1 cellular context compared by ENCODE assay signal in the genomic region with DNA sequence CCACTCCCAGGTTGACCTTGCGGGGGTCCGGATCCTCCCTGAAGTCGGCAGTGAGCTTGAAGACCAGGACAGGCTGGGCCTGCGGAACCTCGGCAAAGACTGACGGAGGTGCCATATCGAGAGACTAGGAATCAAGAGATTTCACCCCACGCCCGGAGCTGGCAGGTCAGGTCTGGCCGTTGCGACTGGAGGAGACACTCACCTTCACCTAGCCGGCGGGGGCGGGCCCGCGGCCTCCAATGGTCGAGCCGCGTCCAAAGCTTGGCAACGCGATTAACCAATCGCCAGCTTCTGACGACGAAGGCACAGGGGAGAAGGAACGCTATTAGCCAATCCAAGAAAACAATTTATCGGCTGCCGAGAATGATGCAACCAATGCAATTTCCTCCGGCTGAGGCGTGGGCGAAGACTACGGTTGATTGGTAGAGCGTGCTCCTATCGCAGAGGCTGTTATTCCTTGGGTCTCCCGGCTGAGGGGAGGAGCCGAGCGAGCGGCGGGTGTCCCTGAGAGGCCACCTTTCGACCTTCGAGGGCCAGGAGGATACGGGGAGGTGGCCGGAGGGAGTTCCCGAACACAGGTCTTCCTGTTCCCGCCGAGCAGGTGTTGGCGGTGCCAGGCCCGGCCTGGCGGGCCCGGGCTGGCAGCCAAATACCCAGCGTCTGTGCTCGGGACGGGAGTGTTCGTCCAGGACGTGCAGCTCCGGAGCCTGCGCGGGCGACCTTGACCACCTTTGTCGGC.
TF ChIP-seq lines count a peak whose summit lies in the region.

TSS of gene GOT1 (minus strand) at position 174 of the 739 bp plus-strand sequence. CDS start at position 115, 59 bp downstream.

TF ChIP-seq in K562, 482 proteins besides CTCF, POLR2A, EP300 and RAD21 (continued from another document):
- peak in 1 of 2 experiments; percentile 32; a peak in 1 of 4 replicates for TF ChIP-seq ZNF318 (IDR thresholded peaks at IDR 0.05; ENCODE audit: borderline replicate concordance in 1 of 2, low read depth in 1 of 2)
- TF ChIP-seq RFX5 (IDR thresholded peaks at IDR 0.05; ENCODE audit: low read depth, low read length): peak; percentile 69; the same call in 1 of the 2 replicates
- no peak for TF ChIP-seq ZNF696 (CRISPR knock-in tag; conservative IDR thresholded peaks at IDR 0.05)
- TF ChIP-seq, protein P1, sequence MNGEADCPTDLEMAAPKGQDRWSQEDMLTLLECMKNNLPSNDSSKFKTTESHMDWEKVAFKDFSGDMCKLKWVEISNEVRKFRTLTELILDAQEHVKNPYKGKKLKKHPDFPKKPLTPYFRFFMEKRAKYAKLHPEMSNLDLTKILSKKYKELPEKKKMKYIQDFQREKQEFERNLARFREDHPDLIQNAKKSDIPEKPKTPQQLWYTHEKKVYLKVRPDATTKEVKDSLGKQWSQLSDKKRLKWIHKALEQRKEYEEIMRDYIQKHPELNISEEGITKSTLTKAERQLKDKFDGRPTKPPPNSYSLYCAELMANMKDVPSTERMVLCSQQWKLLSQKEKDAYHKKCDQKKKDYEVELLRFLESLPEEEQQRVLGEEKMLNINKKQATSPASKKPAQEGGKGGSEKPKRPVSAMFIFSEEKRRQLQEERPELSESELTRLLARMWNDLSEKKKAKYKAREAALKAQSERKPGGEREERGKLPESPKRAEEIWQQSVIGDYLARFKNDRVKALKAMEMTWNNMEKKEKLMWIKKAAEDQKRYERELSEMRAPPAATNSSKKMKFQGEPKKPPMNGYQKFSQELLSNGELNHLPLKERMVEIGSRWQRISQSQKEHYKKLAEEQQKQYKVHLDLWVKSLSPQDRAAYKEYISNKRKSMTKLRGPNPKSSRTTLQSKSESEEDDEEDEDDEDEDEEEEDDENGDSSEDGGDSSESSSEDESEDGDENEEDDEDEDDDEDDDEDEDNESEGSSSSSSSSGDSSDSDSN (IDR thresholded peaks at IDR 0.05; ENCODE audit: borderline replicate concordance in 1 of 2, low read depth in 2 of 2, low read length in 2 of 2): 0 out of 4 replicates have a peak, but pooled peaks of 1 of the 2 experiments have one; percentile 28
- TF ChIP-seq POLR2H (tag; IDR thresholded peaks at IDR 0.05; ENCODE audit: low read depth): peak; percentile 95
- TF ChIP-seq BRD4 (IDR thresholded peaks at IDR 0.05): 0 out of 2 replicates have a peak, but pooled peaks have one; percentile 7
- TF ChIP-seq PHF8 (IDR thresholded peaks at IDR 0.05; ENCODE audit: borderline replicate concordance, low read length): peak; percentile 78
- TF ChIP-seq, protein P2, sequence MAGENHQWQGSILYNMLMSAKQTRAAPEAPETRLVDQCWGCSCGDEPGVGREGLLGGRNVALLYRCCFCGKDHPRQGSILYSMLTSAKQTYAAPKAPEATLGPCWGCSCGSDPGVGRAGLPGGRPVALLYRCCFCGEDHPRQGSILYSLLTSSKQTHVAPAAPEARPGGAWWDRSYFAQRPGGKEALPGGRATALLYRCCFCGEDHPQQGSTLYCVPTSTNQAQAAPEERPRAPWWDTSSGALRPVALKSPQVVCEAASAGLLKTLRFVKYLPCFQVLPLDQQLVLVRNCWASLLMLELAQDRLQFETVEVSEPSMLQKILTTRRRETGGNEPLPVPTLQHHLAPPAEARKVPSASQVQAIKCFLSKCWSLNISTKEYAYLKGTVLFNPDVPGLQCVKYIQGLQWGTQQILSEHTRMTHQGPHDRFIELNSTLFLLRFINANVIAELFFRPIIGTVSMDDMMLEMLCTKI (IDR thresholded peaks at IDR 0.05; ENCODE audit: partially characterized antibody): no peak
- TF ChIP-seq POLR3G (IDR thresholded peaks at IDR 0.05; ENCODE audit: extremely low read depth, insufficient read length, insufficient replicate concordance): no peak
- TF ChIP-seq, protein P3, sequence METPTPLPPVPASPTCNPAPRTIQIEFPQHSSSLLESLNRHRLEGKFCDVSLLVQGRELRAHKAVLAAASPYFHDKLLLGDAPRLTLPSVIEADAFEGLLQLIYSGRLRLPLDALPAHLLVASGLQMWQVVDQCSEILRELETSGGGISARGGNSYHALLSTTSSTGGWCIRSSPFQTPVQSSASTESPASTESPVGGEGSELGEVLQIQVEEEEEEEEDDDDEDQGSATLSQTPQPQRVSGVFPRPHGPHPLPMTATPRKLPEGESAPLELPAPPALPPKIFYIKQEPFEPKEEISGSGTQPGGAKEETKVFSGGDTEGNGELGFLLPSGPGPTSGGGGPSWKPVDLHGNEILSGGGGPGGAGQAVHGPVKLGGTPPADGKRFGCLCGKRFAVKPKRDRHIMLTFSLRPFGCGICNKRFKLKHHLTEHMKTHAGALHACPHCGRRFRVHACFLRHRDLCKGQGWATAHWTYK (CRISPR knock-in tag; IDR thresholded peaks at IDR 0.05): no peak
- TF ChIP-seq POLR2G (IDR thresholded peaks at IDR 0.05; ENCODE audit: low read depth, low read length): peak; percentile 99
- TF ChIP-seq EP400 (IDR thresholded peaks at IDR 0.05): peak; percentile 94
- TF ChIP-seq, protein P4, sequence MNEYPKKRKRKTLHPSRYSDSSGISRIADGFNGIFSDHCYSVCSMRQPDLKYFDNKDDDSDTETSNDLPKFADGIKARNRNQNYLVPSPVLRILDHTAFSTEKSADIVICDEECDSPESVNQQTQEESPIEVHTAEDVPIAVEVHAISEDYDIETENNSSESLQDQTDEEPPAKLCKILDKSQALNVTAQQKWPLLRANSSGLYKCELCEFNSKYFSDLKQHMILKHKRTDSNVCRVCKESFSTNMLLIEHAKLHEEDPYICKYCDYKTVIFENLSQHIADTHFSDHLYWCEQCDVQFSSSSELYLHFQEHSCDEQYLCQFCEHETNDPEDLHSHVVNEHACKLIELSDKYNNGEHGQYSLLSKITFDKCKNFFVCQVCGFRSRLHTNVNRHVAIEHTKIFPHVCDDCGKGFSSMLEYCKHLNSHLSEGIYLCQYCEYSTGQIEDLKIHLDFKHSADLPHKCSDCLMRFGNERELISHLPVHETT (CRISPR knock-in tag; conservative IDR thresholded peaks at IDR 0.05 in 1 of 2, IDR thresholded peaks at IDR 0.05 in 1 of 2): peak in 1 of 2 experiments; percentile 26; a peak in 1 of 4 replicates
- no peak for TF ChIP-seq RFX7 (CRISPR knock-in tag; IDR thresholded peaks at IDR 0.05)
- TF ChIP-seq JUND (IDR thresholded peaks at IDR 0.05; ENCODE audit: borderline replicate concordance, low read depth, low read length): peak; percentile 87
- TF ChIP-seq JUND (tag; IDR thresholded peaks at IDR 0.05; ENCODE audit: borderline replicate concordance, low read depth, low read length): no peak
- peak; percentile 97 for TF ChIP-seq PKNOX1 (IDR thresholded peaks at IDR 0.05)
- TF ChIP-seq FOXJ3 (CRISPR knock-in tag; IDR thresholded peaks at IDR 0.05): no peak
- TF ChIP-seq POLR2B (IDR thresholded peaks at IDR 0.05; ENCODE audit: low read depth, partially characterized antibody): peak; percentile 85
- TF ChIP-seq PHF20 (IDR thresholded peaks at IDR 0.05; ENCODE audit: partially characterized antibody): peak; percentile 47
- no peak for TF ChIP-seq PBX2 (CRISPR knock-in tag; IDR thresholded peaks at IDR 0.05; ENCODE audit: low read depth)
- TF ChIP-seq PBX2 (tag; conservative IDR thresholded peaks at IDR 0.05; ENCODE audit: low read depth): peak; percentile 87
- TF ChIP-seq RBM25 (IDR thresholded peaks at IDR 0.05; ENCODE audit: low read depth, low read length, severe bottlenecking): peak; percentile 86
- TF ChIP-seq HMGN3 (IDR thresholded peaks at IDR 0.05; ENCODE audit: borderline replicate concordance, extremely low read depth, insufficient read length, low read depth, low read length): peak; percentile 2
- TF ChIP-seq CBX5 (IDR thresholded peaks at IDR 0.05; ENCODE audit: borderline replicate concordance, low read depth): no peak
- peak in 1 of 2 experiments; percentile 35; a peak in 1 of 4 replicates for TF ChIP-seq SRF (CRISPR knock-in tag; IDR thresholded peaks at IDR 0.05)
- TF ChIP-seq ZNF445 (CRISPR knock-in tag; IDR thresholded peaks at IDR 0.05; ENCODE audit: low read depth): no peak
- peak; percentile 96 for TF ChIP-seq FOS (IDR thresholded peaks at IDR 0.05; ENCODE audit: extremely low read depth, insufficient read length)
- peak; percentile 52 for TF ChIP-seq HCFC1 (IDR thresholded peaks at IDR 0.05; ENCODE audit: low read depth, low read length)
